8 cellular contexts compared by ENCODE assay signal in genomic region chr2:225660262-225661091, GRCh38.
DNase-seq lines count a peak whose midpoint lies in the region; ATAC-seq and TF ChIP-seq lines count a peak whose summit lies in the region.

No MANE protein-coding gene starts in this region.

- ATAC-seq in HG02798 (IDR thresholded peaks at IDR 0.05; ENCODE audit: poor library complexity, unreplicated experiment) = peak; percentile 84

- DNase-seq in NK-92 treated with Interleukin-12 subunit alpha and Interleukin-12 subunit beta, amount 100 ng/mL, for 24 hours (lab: John Stamatoyannopoulos, UW) = peak; percentile 26
- DNase-seq in NK-92 (lab: John Stamatoyannopoulos, UW; ENCODE audit: unreplicated experiment) (no peak), NCI-H1417 (lab: John Stamatoyannopoulos, UW) (peak; percentile 47 to 88 (median 66)), T-helper 9 cell (peak; percentile 70), astrocyte of the cerebellum (ENCODE audit: low read depth) (peak; percentile 52), hypothalamus (lab: John Stamatoyannopoulos, UW) (peak in 42 of 51 donors; percentile 3 to 87 (median 45))
- peak; percentile 45 to 76 for DNase-seq in stimulated activated CD4-positive, alpha-beta T cell treated with anti-CD3 and anti-CD28 coated beads, Interleukin-12 subunit alpha, Interleukin-12 subunit beta, amount 100 ng/mL, for 24 hours (ENCODE audit: low read depth in 2 of 2)

- in situ Hi-C loops in astrocyte of the cerebellum (cut with HindIII; ENCODE audit: low sequenced_read_pairs) = loop anchor here (25.0 kb wide), 2 partner anchors 1127 to 1327 kb away; partner anchors contain the start of gene IRS1

- H3K4me3 ChIP-seq in astrocyte of the cerebellum (ENCODE audit: low read depth, low read length) = no peak overlapping the region

- peak; percentile 88 for TF ChIP-seq CTCF in astrocyte of the cerebellum (IDR thresholded peaks at IDR 0.05; ENCODE audit: low read depth, low read length, missing control alignments)
